ENCODE assay signal across 22 cellular contexts in genomic region chr15:56337084-56337725, GRCh38.
"Had no signal": no experiment of that assay in that cellular context is flagged by ENCODE, and none has a peak within 500 bp of the region (broad histone marks: within the 10 kb centered on the region; RNA-seq: fewer than 3 reads in every experiment).

No MANE protein-coding gene starts in this region.

- H3K27ac Mint-ChIP-seq: activated naive CD8-positive, alpha-beta T cell treated with anti-CD3 and anti-CD28 coated beads for 36 hours; natural killer cell treated with Interleukin-12 subunit alpha and Interleukin-12 subunit beta and Interleukin-15 and Interleukin-18, amount 100 ng/mL, for 72 hours; WTC11 had no signal

- H3K36me3 ChIP-seq: esophagus squamous epithelium, gastrocnemius medialis, neutrophil, ovary, prostate gland, right atrium auricular region, upper lobe of left lung had no signal

- H3K27ac ChIP-seq: esophagus squamous epithelium, gastrocnemius medialis, neutrophil, ovary, prostate gland, right atrium auricular region, upper lobe of left lung had no signal

- H3K4me3 ChIP-seq: esophagus squamous epithelium, gastrocnemius medialis, ovary, prostate gland, right atrium auricular region, upper lobe of left lung had no signal

- DNase-seq: activated naive CD4-positive, alpha-beta T cell; activated naive CD8-positive, alpha-beta T cell treated with anti-CD3 and anti-CD28 coated beads for 36 hours; activated T-cell treated with anti-CD3 and anti-CD28 coated beads, Interleukin-2, amount 50 U/mL, for 1 hour; central memory CD4-positive, alpha-beta T cell; effector memory CD4-positive, alpha-beta T cell; esophagus squamous epithelium; gastrocnemius medialis; hypothalamus; left ventricle myocardium superior; mammary epithelial cell; midbrain; ovary; stimulated activated CD4-positive, alpha-beta T cell treated with anti-CD3 and anti-CD28 coated beads, Interleukin-4, amount 100 ng/mL, for 24 hours; stimulated activated naive CD8-positive, alpha-beta T cell treated with anti-CD3 and anti-CD28 coated beads, Interleukin-15, Interleukin-2, amounts not matched to agents 100 U/mL and 50 U/mL, for 24 hours; T-helper 9 cell; upper lobe of left lung had no signal

- ATAC-seq: gastrocnemius medialis; left ventricle myocardium superior; natural killer cell treated with Interleukin-12 subunit alpha and Interleukin-12 subunit beta and Interleukin-15 and Interleukin-18, amount 100 ng/mL, for 72 hours; stimulated activated naive CD8-positive, alpha-beta T cell treated with anti-CD3 and anti-CD28 coated beads, Interleukin-15, Interleukin-2, amounts not matched to agents 100 U/mL and 50 U/mL, for 24 hours; WTC11 had no signal

- H3K4me3 Mint-ChIP-seq: activated naive CD8-positive, alpha-beta T cell treated with anti-CD3 and anti-CD28 coated beads for 36 hours; natural killer cell treated with Interleukin-12 subunit alpha and Interleukin-12 subunit beta and Interleukin-15 and Interleukin-18, amount 100 ng/mL, for 72 hours; WTC11 had no signal

- H3K9me3 ChIP-seq: esophagus squamous epithelium, gastrocnemius medialis, neutrophil, ovary, prostate gland, right atrium auricular region, upper lobe of left lung had no signal

- H3K4me1 ChIP-seq: gastrocnemius medialis, prostate gland, right atrium auricular region, upper lobe of left lung had no signal

- H3K36me3 Mint-ChIP-seq: activated naive CD8-positive, alpha-beta T cell treated with anti-CD3 and anti-CD28 coated beads for 36 hours; WTC11 had no signal

- FAIRE-seq: astrocyte had no signal

- H3K4me1 Mint-ChIP-seq: activated naive CD8-positive, alpha-beta T cell treated with anti-CD3 and anti-CD28 coated beads for 36 hours had no signal

- H3K27me3 ChIP-seq: esophagus squamous epithelium, gastrocnemius medialis, neutrophil, ovary, right atrium auricular region, upper lobe of left lung had no signal
